In the genomic region with DNA sequence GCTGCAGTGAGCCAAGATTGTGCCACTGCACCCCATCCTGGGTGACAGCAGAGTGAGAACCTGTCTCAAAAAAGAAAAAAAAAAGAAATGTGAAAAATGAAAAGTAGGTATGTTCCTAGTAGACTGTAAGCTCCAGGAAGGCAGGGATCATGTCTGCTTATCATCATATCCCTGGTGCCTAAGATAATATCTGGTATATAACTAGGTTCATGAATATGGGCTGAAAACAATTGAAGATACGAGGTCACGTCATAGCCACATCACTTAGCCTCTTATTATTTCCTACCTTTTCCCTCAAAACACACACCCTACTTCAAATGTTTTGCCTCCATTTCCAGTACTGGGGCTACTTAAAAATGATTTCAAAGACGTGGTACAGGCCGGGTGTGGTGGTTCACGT, we compare ENCODE assay signal across 1 cellular context.
TF ChIP-seq lines count a peak whose summit lies in the region.

No MANE protein-coding gene starts in this region.

TF ChIP-seq in K562, 482 proteins besides CTCF, POLR2A, EP300 and RAD21:
- no peak for TF ChIP-seq MAZ (CRISPR knock-in tag; conservative IDR thresholded peaks at IDR 0.05 in 1 of 2, IDR thresholded peaks at IDR 0.05 in 1 of 2)
- TF ChIP-seq POLR3A (IDR thresholded peaks at IDR 0.05; ENCODE audit: borderline replicate concordance, extremely low read depth, insufficient read depth, insufficient read length), result no peak
- 0 out of 4 replicates have a peak, but pooled peaks of 1 of the 2 experiments have one; percentile 41 for TF ChIP-seq TRIM24 (IDR thresholded peaks at IDR 0.05)
- TF ChIP-seq ZNF316 (IDR thresholded peaks at IDR 0.05), result peak; percentile 63
- no peak for TF ChIP-seq NR3C1 (CRISPR knock-in tag; IDR thresholded peaks at IDR 0.05)
- TF ChIP-seq SP2 (IDR thresholded peaks at IDR 0.05; ENCODE audit: extremely low read depth, low read depth, low read length, poor library complexity, severe bottlenecking), result no peak
- no peak for TF ChIP-seq HMG20B (CRISPR knock-in tag; IDR thresholded peaks at IDR 0.05)
- no peak for TF ChIP-seq PHTF2 (CRISPR knock-in tag; IDR thresholded peaks at IDR 0.05)
TF ChIP-seq in K562: peak in this region for 2.
